In genomic region chr14:81450100-81450531, GRCh38 we compare ENCODE assay signal across 11 cellular contexts. TPM values are rescaled to one million over a fixed set of nuclear protein-coding genes. Genes with fewer than 3 reads are reported as not detected.
DNase-seq lines count a peak whose midpoint lies in the region; TF ChIP-seq lines count a peak whose summit lies in the region.
"Had no signal": no experiment of that assay in that cellular context is flagged by ENCODE, and none has a peak within 500 bp of the region (broad histone marks: within the 10 kb centered on the region; RNA-seq: fewer than 3 reads in every experiment).

No MANE protein-coding gene starts in this region.

- H3K27ac ChIP-seq in right atrium auricular region (peak overlapping the region; percentile 49 to 60), thyroid gland (peak overlapping the region; percentile 27 to 72 (median 57))
- H3K27ac ChIP-seq: HL-60 had no signal

- no peak overlapping the region for H3K27ac Mint-ChIP-seq in nephron progenitor cell
- H3K27ac Mint-ChIP-seq: mesothelial cell of epicardium had no signal

- H3K9me3 ChIP-seq in NT2/D1 (ENCODE audit: insufficient read depth, low read length) (no peaks in the 10 kb centered on the region), right atrium auricular region (no peaks in the 10 kb centered on the region), thyroid gland (no peaks in the 10 kb centered on the region)

- peaks cover 4% of the 10 kb centered on the region for H3K27me3 Mint-ChIP-seq in nephron progenitor cell (ENCODE audit: low read depth, poor library complexity)

- H3K9me3 Mint-ChIP-seq in nephron progenitor cell: no peaks in the 10 kb centered on the region
- H3K9me3 Mint-ChIP-seq: mesothelial cell of epicardium had no signal

- DNase-seq in NCI-H1092 (lab: John Stamatoyannopoulos, UW): peak; percentile 54
- peak; percentile 49 for DNase-seq in NT2/D1 (ENCODE audit: low read depth, low spot score)
- DNase-seq in right atrium auricular region (ENCODE audit: low spot score): peak; percentile 72
- DNase-seq in thyroid gland: peak; percentile 88 to 89
- DNase-seq in NCI-H1105 treated with DMSO at 0.1 percent for 48 hours (lab: John Stamatoyannopoulos, UW): no peak
- DNase-seq in erythroblast (lab: John Stamatoyannopoulos, UW): no peak
- DNase-seq in nephron progenitor cell: no peak
- DNase-seq: GDM1; stimulated activated naive CD4-positive, alpha-beta T cell treated with Interleukin-2 at 50 U/mL for 16 hours had no signal

- TF ChIP-seq POLR2A in thyroid gland (IDR thresholded peaks at IDR 0.05) (no peak), erythroblast (IDR thresholded peaks at IDR 0.05; ENCODE audit: low read length) (no peak)

- H3K4me1 ChIP-seq in NT2/D1 (ENCODE audit: insufficient read depth, insufficient read length) (no peaks in the 10 kb centered on the region), right atrium auricular region (peaks cover 0 to 19% of the 10 kb centered on the region in 2 donors), thyroid gland (peaks cover 22 to 27% of the 10 kb centered on the region in 2 donors)

- intact Hi-C loops in thyroid gland (cut with DNase I): loop anchor here (5.0 kb wide), 1 partner anchor 183 kb away; no protein-coding TSS in a partner anchor

- 15 to 47% methylated on average over 8 to 10 of the region's 10 CpGs for WGBS in thyroid gland, 2 donors

- no peak overlapping the region for H3K9ac ChIP-seq in NT2/D1 (ENCODE audit: insufficient read length, low read depth)

- peaks cover 38% of the 10 kb centered on the region for H3K4me1 Mint-ChIP-seq in nephron progenitor cell

- H3K36me3 Mint-ChIP-seq in nephron progenitor cell (ENCODE audit: low read depth): no peaks in the 10 kb centered on the region
- H3K36me3 Mint-ChIP-seq: mesothelial cell of epicardium had no signal

- TF ChIP-seq CTCF in right atrium auricular region (IDR thresholded peaks at IDR 0.05) (no peak), thyroid gland (IDR thresholded peaks at IDR 0.05) (no peak), nephron progenitor cell (IDR thresholded peaks at IDR 0.05) (no peak)

- no peak overlapping the region for H3K4me3 Mint-ChIP-seq in nephron progenitor cell
- H3K4me3 Mint-ChIP-seq: mesothelial cell of epicardium had no signal

- H3K36me3 ChIP-seq in NT2/D1 (ENCODE audit: insufficient read depth, insufficient read length, low read length) (no peaks in the 10 kb centered on the region), right atrium auricular region (no peaks in the 10 kb centered on the region), thyroid gland (no peaks in the 10 kb centered on the region)

- no peak overlapping the region for H3K4me3 ChIP-seq in NT2/D1 (ENCODE audit: insufficient read length, low read depth)
- no peak overlapping the region for H3K4me3 ChIP-seq in right atrium auricular region
- no peak overlapping the region for H3K4me3 ChIP-seq in thyroid gland (replicated peaks in 1 of 3)

- H3K27me3 ChIP-seq in NT2/D1 (ENCODE audit: insufficient read depth, insufficient read length) (no peaks in the 10 kb centered on the region), right atrium auricular region (no peaks in the 10 kb centered on the region), thyroid gland (no peaks in the 10 kb centered on the region)

RNA-seq across cellular contexts. Expression of gene STON2, which starts 50.0 kb away (rescaled TPM):
- total RNA-seq in right atrium auricular region (10 to 100 TPM in 1 of 2 donors, 1 to 10 TPM in 1; 8.6 to 14.1 TPM), thyroid gland (100 to 1,000 TPM in 2 of 4 donors, 10 to 100 TPM in 2; 69.8 to 202 (median 97.0) TPM)

Comparison
In these comparisons a context has a peak if more than half of its experiments do, and no peak if none do; other contexts are left out.
1. DNase-seq: peak in NCI-H1092 (single experiment), NT2/D1 (single experiment), right atrium auricular region (single experiment) and thyroid gland (2 of 2); none in NCI-H1105 treated with DMSO at 0.1 percent for 48 hours (single experiment), erythroblast (0 of 2) and nephron progenitor cell (single experiment).
2. RNA of gene STON2, which starts 50.0 kb away (total RNA-seq): 69.8 to 202 TPM in thyroid gland; 8.6 to 14.1 TPM in right atrium auricular region; every median in the first group is over 4 times any median in the second.